9 cellular contexts compared by ENCODE assay signal in the genomic region with DNA sequence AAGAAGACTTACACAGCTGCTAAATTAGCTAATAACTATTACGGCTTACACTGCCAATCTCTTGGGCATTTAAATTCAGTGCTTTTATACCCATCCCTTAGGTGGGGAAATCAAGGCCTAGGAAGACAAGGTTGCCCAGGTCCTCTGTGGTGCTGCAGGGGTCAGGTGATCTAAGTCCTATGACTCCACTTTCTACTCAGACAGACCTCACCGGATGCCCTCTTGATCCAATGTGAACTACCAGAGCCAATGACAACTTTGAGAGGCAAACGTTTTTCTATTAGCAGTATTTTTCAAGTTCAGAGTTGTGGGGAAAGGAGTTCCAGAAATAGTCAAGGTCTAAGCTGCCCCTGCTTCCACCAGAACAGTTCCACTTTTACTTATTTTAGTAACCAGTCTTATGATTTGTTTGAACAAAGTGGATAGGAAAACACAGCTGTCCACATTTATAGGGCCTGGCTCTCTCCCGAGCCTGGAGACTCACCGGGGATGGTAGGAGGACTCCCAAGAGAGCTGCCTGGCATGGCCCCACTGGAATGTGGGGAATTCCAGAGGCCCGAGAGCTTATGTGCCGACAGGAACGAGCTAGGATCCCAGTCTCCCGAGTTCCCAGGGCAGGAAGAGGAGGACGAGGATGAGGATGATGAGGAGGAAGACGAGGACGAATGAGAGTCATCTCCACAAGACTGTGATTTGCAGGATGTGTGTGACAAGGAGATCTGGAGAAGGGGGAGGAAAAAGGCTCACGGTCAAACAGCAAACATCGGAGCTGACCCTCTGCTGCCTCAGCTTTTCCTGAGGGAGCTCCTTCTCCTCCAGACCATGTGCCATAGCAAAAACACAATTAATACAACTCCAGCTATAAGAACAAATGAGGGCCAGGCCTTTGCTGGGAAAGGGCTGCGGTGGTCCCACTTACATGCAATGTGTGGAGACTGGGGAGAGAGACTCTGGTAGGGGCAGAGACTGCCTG. TPM values are rescaled to one million over a fixed set of nuclear protein-coding genes. Genes with fewer than 3 reads are reported as not detected.
DNase-seq lines count a peak whose midpoint lies in the region; ATAC-seq, FAIRE-seq and TF ChIP-seq lines count a peak whose summit lies in the region.
"Had no signal": no experiment of that assay in that cellular context is flagged by ENCODE, and none has a peak within 500 bp of the region (broad histone marks: within the 10 kb centered on the region; RNA-seq: fewer than 3 reads in every experiment).

No MANE protein-coding gene starts in this region.

- H3K27ac ChIP-seq in esophagus squamous epithelium: peak overlapping the region; percentile 36 to 64 (median 46)

- no peak for TF ChIP-seq POLR2A in esophagus squamous epithelium (IDR thresholded peaks at IDR 0.05)

- DNase-seq in AG09309 (ENCODE audit: low read depth) (peak; percentile 83), RCC 7860 (ENCODE audit: low spot score) (peak; percentile 86), esophagus squamous epithelium (lab: John Stamatoyannopoulos, UW) (no peak), omental fat pad (ENCODE audit: low spot score) (no peak), DMS79 treated with DMSO at 0.1 percent for 48 hours (lab: John Stamatoyannopoulos, UW) (no peak), OCI-M2 (lab: John Stamatoyannopoulos, UW; ENCODE audit: unreplicated experiment) (no peak)

- no peaks in the 10 kb centered on the region for H3K9me3 ChIP-seq in esophagus squamous epithelium

- peaks cover 21 to 62% (median 39%) of the 10 kb centered on the region in 3 donors for H3K4me1 ChIP-seq in esophagus squamous epithelium

- TF ChIP-seq CTCF in AG09309 (IDR thresholded peaks at IDR 0.05; ENCODE audit: control insufficient read depth, insufficient read depth, low read depth, low read length, missing control alignments) (no peak), esophagus squamous epithelium (IDR thresholded peaks at IDR 0.05) (no peak), omental fat pad (IDR thresholded peaks at IDR 0.05) (no peak)

- peak; percentile 85 for FAIRE-seq in RCC 7860 (lab: Jason Lieb, UNC)
- FAIRE-seq: G401.6 had no signal

- H3K27me3 ChIP-seq in esophagus squamous epithelium: no peaks in the 10 kb centered on the region

- intact Hi-C loops in esophagus squamous epithelium (cut with DNase I): no loop called here

- peaks cover 7 to 63% (median 21%) of the 10 kb centered on the region in 3 donors for H3K36me3 ChIP-seq in esophagus squamous epithelium

- 21 to 28% methylated on average over 10 to 15 of the region's 15 CpGs for whole genome bisulfite sequencing in esophagus squamous epithelium, 2 donors

- peak; percentile 80 for ATAC-seq in omental fat pad (ENCODE audit: low FRiP score)
- ATAC-seq in HG02938 (IDR thresholded peaks at IDR 0.05; ENCODE audit: unreplicated experiment): no peak
- ATAC-seq in GM21576 (IDR thresholded peaks at IDR 0.05; ENCODE audit: unreplicated experiment): no peak

- no peak overlapping the region for H3K4me3 ChIP-seq in AG09309 (ENCODE audit: control insufficient read depth, low read depth, low read length)
- H3K4me3 ChIP-seq in esophagus squamous epithelium: no peak overlapping the region

RNA-seq across cellular contexts. Expression of a gene that starts 16.7 kb away (rescaled TPM):
- 10 to 100 TPM; 28.5 to 52.1 (median 41.9) TPM for total RNA-seq in esophagus squamous epithelium
- total RNA-seq in omental fat pad: 10 to 100 TPM; 43.3 to 92.5 (median 50.9) TPM

RNA-seq across cellular contexts. Expression of a gene that starts 20.9 kb away (rescaled TPM):
- total RNA-seq in esophagus squamous epithelium: 10 to 100 TPM; 63.4 to 96.5 (median 76.2) TPM
- 10 to 100 TPM; 66.2 to 93.7 (median 73.6) TPM for total RNA-seq in omental fat pad

RNA-seq across cellular contexts. Expression of a gene that starts 28.0 kb away (rescaled TPM):
- total RNA-seq in esophagus squamous epithelium (1 to 10 TPM; 2.4 to 7.2 (median 4.4) TPM), omental fat pad (10 to 100 TPM in 3 of 4 donors, 1 to 10 TPM in 1; 7.4 to 41.0 (median 16.3) TPM)

RNA-seq across cellular contexts. Expression of a gene that starts 40.3 kb away (rescaled TPM):
- total RNA-seq in esophagus squamous epithelium (10 to 100 TPM; 17.1 to 81.6 (median 33.6) TPM), omental fat pad (10 to 100 TPM; 20.0 to 63.2 (median 34.2) TPM)

RNA-seq across cellular contexts. Expression of a gene that starts 54.3 kb away (rescaled TPM):
- total RNA-seq in esophagus squamous epithelium (100 to 1,000 TPM in 3 of 4 donors, 10 to 100 TPM in 1; 96.5 to 141 (median 119) TPM), omental fat pad (100 to 1,000 TPM in 3 of 4 donors, 10 to 100 TPM in 1; 81.0 to 129 (median 105) TPM)

Comparison
In these comparisons a context has a peak if more than half of its experiments do, and no peak if none do; other contexts are left out.
1. DNase-seq: peak in AG09309 (single experiment) and RCC 7860 (single experiment); none in esophagus squamous epithelium (single experiment), omental fat pad (single experiment), DMS79 treated with DMSO at 0.1 percent for 48 hours (single experiment) and OCI-M2 (single experiment).